32 cellular contexts compared by ENCODE assay signal in genomic region chr22:20191803-20192202, GRCh38. TPM values are rescaled to one million over a fixed set of nuclear protein-coding genes. Genes with fewer than 3 reads are reported as not detected.
"Had no signal": no experiment of that assay in that cellular context is flagged by ENCODE, and none has a peak within 500 bp of the region (broad histone marks: within the 10 kb centered on the region; RNA-seq: fewer than 3 reads in every experiment).

No MANE protein-coding gene starts in this region.

- H3K4me3 Mint-ChIP-seq: activated CD4-positive, alpha-beta T cell treated with anti-CD3 and anti-CD28 coated beads, Interleukin-2, amount 10 ng/mL, durations not matched to agents 7 days and 5 days; activated CD8-positive, alpha-beta T cell treated with anti-CD3 and anti-CD28 coated beads for 36 hours; activated naive CD4-positive, alpha-beta T cell treated with anti-CD3 and anti-CD28 coated beads for 36 hours; activated naive CD4-positive, alpha-beta T cell treated with anti-CD3 and anti-CD28 coated beads, Interleukin-2, amount 50 U/mL, for 24 hours; activated naive CD8-positive, alpha-beta T cell treated with anti-CD3 and anti-CD28 coated beads for 36 hours; activated naive CD8-positive, alpha-beta T cell treated with anti-CD3 and anti-CD28 coated beads, Interleukin-2, amount 50 U/mL, for 24 hours; activated T-helper 1 cell treated with anti-CD3 and anti-CD28 coated beads, Interleukin-12 subunit alpha, Interleukin-12 subunit beta, Interleukin-2, Interleukin-4 antibody, amounts not matched to agents 30 ng/mL and 10 ng/mL and 1 ng/mL, durations not matched to agents 14 hours and 24 hours and 36 hours; effector memory CD8-positive, alpha-beta T cell; WTC11 had no signal

- H3K27me3 Mint-ChIP-seq: activated CD4-positive, alpha-beta T cell treated with anti-CD3 and anti-CD28 coated beads, Interleukin-2, amount 10 ng/mL, durations not matched to agents 7 days and 5 days; activated CD8-positive, alpha-beta T cell treated with anti-CD3 and anti-CD28 coated beads for 36 hours; activated naive CD4-positive, alpha-beta T cell treated with anti-CD3 and anti-CD28 coated beads, Interleukin-2, amount 50 U/mL, for 24 hours; activated naive CD8-positive, alpha-beta T cell treated with anti-CD3 and anti-CD28 coated beads for 36 hours; activated naive CD8-positive, alpha-beta T cell treated with anti-CD3 and anti-CD28 coated beads, Interleukin-2, amount 50 U/mL, for 24 hours; effector memory CD8-positive, alpha-beta T cell had no signal

- H3K27me3 ChIP-seq: adrenal gland, body of pancreas, esophagus muscularis mucosa, gastrocnemius medialis, heart left ventricle had no signal

- H3K27ac Mint-ChIP-seq: activated CD4-positive, alpha-beta T cell treated with anti-CD3 and anti-CD28 coated beads, Interleukin-2, amount 10 ng/mL, durations not matched to agents 7 days and 5 days; activated CD8-positive, alpha-beta T cell treated with anti-CD3 and anti-CD28 coated beads for 36 hours; activated naive CD4-positive, alpha-beta T cell treated with anti-CD3 and anti-CD28 coated beads for 36 hours; activated naive CD4-positive, alpha-beta T cell treated with anti-CD3 and anti-CD28 coated beads, Interleukin-2, amount 50 U/mL, for 24 hours; activated naive CD8-positive, alpha-beta T cell treated with anti-CD3 and anti-CD28 coated beads for 36 hours; activated naive CD8-positive, alpha-beta T cell treated with anti-CD3 and anti-CD28 coated beads, Interleukin-2, amount 50 U/mL, for 24 hours; activated T-helper 1 cell treated with anti-CD3 and anti-CD28 coated beads, Interleukin-12 subunit alpha, Interleukin-12 subunit beta, Interleukin-2, Interleukin-4 antibody, amounts not matched to agents 30 ng/mL and 10 ng/mL and 1 ng/mL, durations not matched to agents 14 hours and 24 hours and 36 hours; activated T-helper 2 cell treated with anti-CD3 and anti-CD28 coated beads, Interferon-gamma antibody, Interleukin-2, Interleukin-4, amounts not matched to agents 10 μg/mL and 5 μg/mL and 100 μg/mL, durations not matched to agents 14 hours and 24 hours and 36 hours; WTC11 had no signal

- H3K36me3 Mint-ChIP-seq: activated naive CD4-positive, alpha-beta T cell treated with anti-CD3 and anti-CD28 coated beads, Interleukin-2, amount 50 U/mL, for 24 hours; activated naive CD8-positive, alpha-beta T cell treated with anti-CD3 and anti-CD28 coated beads for 36 hours; WTC11 had no signal

- DNase-seq: activated CD4-positive, alpha-beta T cell treated with anti-CD3 and anti-CD28 coated beads for 1 hour; activated CD4-positive, alpha-beta T cell treated with anti-CD3 and anti-CD28 coated beads for 4 hours; activated CD4-positive, alpha-beta T cell treated with anti-CD3 and anti-CD28 coated beads, Interleukin-2, amount 10 ng/mL, durations not matched to agents 7 days and 5 days; activated CD4-positive, alpha-beta T cell treated with anti-CD3 and anti-CD28 coated beads, Interleukin-2, amount 50 U/mL, for 4 hours; activated CD8-positive, alpha-beta memory T cell treated with anti-CD3 and anti-CD28 coated beads for 24 hours; activated CD8-positive, alpha-beta T cell treated with anti-CD3 and anti-CD28 coated beads for 36 hours; activated effector memory CD4-positive, alpha-beta T cell treated with anti-CD3 and anti-CD28 coated beads, Interleukin-2, amount 50 U/mL, for 16 hours; activated naive CD4-positive, alpha-beta T cell treated with anti-CD3 and anti-CD28 coated beads for 36 hours; activated naive CD8-positive, alpha-beta T cell treated with anti-CD3 and anti-CD28 coated beads for 36 hours; activated naive CD8-positive, alpha-beta T cell treated with anti-CD3 and anti-CD28 coated beads, Interleukin-2, amount 50 U/mL, for 24 hours; activated T-cell treated with anti-CD3 and anti-CD28 coated beads, Interleukin-2, amount 50 U/mL, for 48 hours; adrenal gland; amygdala; aorta; body of pancreas; cortex of kidney; dermis blood vessel endothelial cell; effector CD4-positive, alpha-beta T cell; effector memory CD8-positive, alpha-beta T cell; erythroblast; foreskin keratinocyte; gastrocnemius medialis; glutamatergic neuron; heart left ventricle; T-helper 2 cell had no signal

- H3K4me3 ChIP-seq: adrenal gland, body of pancreas, esophagus muscularis mucosa, gastrocnemius medialis, heart left ventricle had no signal

- FAIRE-seq: colon had no signal

- ATAC-seq: activated CD8-positive, alpha-beta T cell treated with anti-CD3 and anti-CD28 coated beads for 36 hours; activated naive CD8-positive, alpha-beta T cell treated with anti-CD3 and anti-CD28 coated beads, Interleukin-2, amount 50 U/mL, for 24 hours; body of pancreas; effector memory CD8-positive, alpha-beta T cell; foreskin keratinocyte; gastrocnemius medialis; heart left ventricle; WTC11 had no signal

- H3K9me3 ChIP-seq: adrenal gland, body of pancreas, esophagus muscularis mucosa, gastrocnemius medialis, heart left ventricle had no signal

- H3K36me3 ChIP-seq: adrenal gland, esophagus muscularis mucosa, gastrocnemius medialis, heart left ventricle had no signal

- H3K4me1 ChIP-seq: adrenal gland, body of pancreas, esophagus muscularis mucosa, foreskin keratinocyte, gastrocnemius medialis, heart left ventricle had no signal

- H3K4me1 Mint-ChIP-seq: activated CD4-positive, alpha-beta T cell treated with anti-CD3 and anti-CD28 coated beads, Interleukin-2, amount 10 ng/mL, durations not matched to agents 7 days and 5 days; activated naive CD4-positive, alpha-beta T cell treated with anti-CD3 and anti-CD28 coated beads, Interleukin-2, amount 50 U/mL, for 24 hours; activated naive CD8-positive, alpha-beta T cell treated with anti-CD3 and anti-CD28 coated beads for 36 hours; activated naive CD8-positive, alpha-beta T cell treated with anti-CD3 and anti-CD28 coated beads, Interleukin-2, amount 50 U/mL, for 24 hours; WTC11 had no signal

- H3K9me3 Mint-ChIP-seq: activated CD4-positive, alpha-beta T cell treated with anti-CD3 and anti-CD28 coated beads, Interleukin-2, amount 10 ng/mL, durations not matched to agents 7 days and 5 days; activated CD8-positive, alpha-beta T cell treated with anti-CD3 and anti-CD28 coated beads for 36 hours; activated naive CD4-positive, alpha-beta T cell treated with anti-CD3 and anti-CD28 coated beads for 36 hours; activated naive CD4-positive, alpha-beta T cell treated with anti-CD3 and anti-CD28 coated beads, Interleukin-2, amount 50 U/mL, for 24 hours; activated naive CD8-positive, alpha-beta T cell treated with anti-CD3 and anti-CD28 coated beads for 36 hours; activated naive CD8-positive, alpha-beta T cell treated with anti-CD3 and anti-CD28 coated beads, Interleukin-2, amount 50 U/mL, for 24 hours; activated T-helper 1 cell treated with anti-CD3 and anti-CD28 coated beads, Interleukin-12 subunit alpha, Interleukin-12 subunit beta, Interleukin-2, Interleukin-4 antibody, amounts not matched to agents 30 ng/mL and 10 ng/mL and 1 ng/mL, durations not matched to agents 14 hours and 24 hours and 36 hours; activated T-helper 2 cell treated with anti-CD3 and anti-CD28 coated beads, Interferon-gamma antibody, Interleukin-2, Interleukin-4, amounts not matched to agents 10 μg/mL and 5 μg/mL and 100 μg/mL, durations not matched to agents 14 hours and 24 hours and 36 hours; effector memory CD8-positive, alpha-beta T cell; WTC11 had no signal

- H3K27ac ChIP-seq: adrenal gland, body of pancreas, esophagus muscularis mucosa, foreskin keratinocyte, gastrocnemius medialis, heart left ventricle had no signal

RNA-seq across cellular contexts. Expression of gene CCDC188, which starts 40.9 kb away (rescaled TPM):
- total RNA-seq: activated CD8-positive, alpha-beta T cell treated with anti-CD3 and anti-CD28 coated beads for 36 hours; activated naive CD4-positive, alpha-beta T cell treated with anti-CD3 and anti-CD28 coated beads for 36 hours; activated naive CD8-positive, alpha-beta T cell treated with anti-CD3 and anti-CD28 coated beads for 36 hours; body of pancreas; foreskin keratinocyte; T-helper 1 cell treated with Interleukin-12 subunit alpha and Interleukin-12 subunit beta and Interleukin-4 antibody, amounts not matched to agents 30 ng/mL and 1 ng/mL, for 36 hours; WTC11 had no signal
- polyA plus RNA-seq: aorta, foreskin keratinocyte had no signal
